Comparison of ENCODE assay signal across 8 cellular contexts in the genomic region with DNA sequence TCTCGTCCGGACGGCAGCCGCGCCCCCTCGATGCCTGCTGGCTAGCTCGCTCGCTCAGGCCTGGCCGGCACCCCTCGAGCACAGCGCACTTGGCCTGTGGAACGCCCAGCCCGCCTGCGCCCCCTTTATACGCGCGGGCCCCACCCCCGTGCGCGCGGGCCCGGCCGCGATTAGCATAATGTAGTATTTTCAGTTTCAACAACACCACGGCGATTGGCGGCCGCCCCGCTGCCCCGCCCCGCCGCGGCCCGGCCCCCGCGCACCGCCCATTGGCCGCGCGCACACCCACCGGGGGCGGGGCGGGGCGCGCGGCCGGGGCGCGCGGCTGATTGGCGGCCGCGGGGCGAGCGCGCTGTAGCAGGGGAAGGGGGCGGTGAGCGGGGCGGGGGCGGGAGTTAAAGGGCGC. TPM values are rescaled to one million over a fixed set of nuclear protein-coding genes. Genes with fewer than 3 reads are reported as not detected.
DNase-seq lines count a peak whose midpoint lies in the region; ATAC-seq and TF ChIP-seq lines count a peak whose summit lies in the region.

CDKN1C (minus strand) TSS at position 100 of the 406 bp plus-strand sequence. CDS start 319 bp downstream, outside the sequence.

- CTCF ChIA-PET in RWPE1 (lab: Yijun Ruan, JAX) = interaction anchor here (0.6 to 12.4 kb wide), 5 partner anchors 11 to 581 kb away, joined by 3 to 324 read pairs (median 4); partner anchors contain the start of gene PHLDA2

- H3K4me3 ChIP-seq in HUES6 (ENCODE audit: low read depth, low read length) (peak within 1 kb of the TSS; percentile 68), neuron (ENCODE audit: low read length) (peak within 1 kb of the TSS; percentile 78)

- H3K27ac ChIP-seq in HUES6 (ENCODE audit: low read depth, low read length) = no peak within 1 kb of the TSS; the same call in 1 of the 2 replicates
- peak within 1 kb of the TSS; percentile 67 for H3K27ac ChIP-seq in RWPE1
- H3K27ac ChIP-seq in foreskin keratinocyte = no peak within 1 kb of the TSS

- H3K9ac ChIP-seq in HUES6 (ENCODE audit: low read length) = peak within 1 kb of the TSS; percentile 77

- H2AFZ ChIP-seq in neuron (ENCODE audit: low read depth, low read length) = no peak within 1 kb of the TSS

- peak; percentile 81 for DNase-seq in COLO829 (ENCODE audit: low spot score)
- peak; percentile 89 for DNase-seq in RWPE1 (ENCODE audit: low spot score)
- DNase-seq in activated gamma-delta T cell treated with anti-CD3 and anti-CD28 coated beads, Interleukin-2, amount 50 U/mL, for 16 hours (ENCODE audit: low read depth) = peak; percentile 72
- peak in 1 of 2 donors; percentile 58 for DNase-seq in foreskin keratinocyte
- peak; percentile 41 for DNase-seq in stromal cell of bone marrow (ENCODE audit: low read depth)

- POLR2A ChIA-PET in RWPE1 (lab: Yijun Ruan, JAX; ENCODE audit: low non-redundant PET) = interaction anchor here (0.8 kb wide), 1 partner anchor 48 kb away, joined by 3 read pairs; no protein-coding TSS in a partner anchor

- H3K4me1 ChIP-seq in HUES6 (ENCODE audit: control insufficient read depth, insufficient read depth, low read length) (peaks cover 27% of the 10 kb centered on the region), foreskin keratinocyte (no peaks in the 10 kb centered on the region), neuron (ENCODE audit: insufficient read depth, low read length) (peaks cover 18% of the 10 kb centered on the region)

- H3K36me3 ChIP-seq in HUES6 (ENCODE audit: control insufficient read depth, insufficient read depth, low read length) (no peaks in the 10 kb centered on the region), neuron (ENCODE audit: insufficient read depth, low read length) (no peaks in the 10 kb centered on the region)

- no peaks in the 10 kb centered on the region for H3K9me3 ChIP-seq in HUES6 (ENCODE audit: control insufficient read depth, insufficient read depth, low read depth, low read length)
- no peaks in the 10 kb centered on the region for H3K9me3 ChIP-seq in neuron (ENCODE audit: low read length)

- ATAC-seq in GM21447 (IDR thresholded peaks at IDR 0.05; ENCODE audit: unreplicated experiment) = peak; percentile 74
- peak; percentile 68 for ATAC-seq in foreskin keratinocyte

- TF ChIP-seq CTCF in RWPE1 (conservative IDR thresholded peaks at IDR 0.05; ENCODE audit: low read depth) (no peak), foreskin keratinocyte (conservative IDR thresholded peaks at IDR 0.05) (no peak)

- peaks cover 63% of the 10 kb centered on the region for H3K27me3 ChIP-seq in HUES6 (ENCODE audit: control insufficient read depth, insufficient read depth, low read length)
- H3K27me3 ChIP-seq in foreskin keratinocyte = peaks cover 34% of the 10 kb centered on the region
- H3K27me3 ChIP-seq in neuron (ENCODE audit: insufficient read depth, low read length) = peaks cover 21% of the 10 kb centered on the region

RNA-seq across cellular contexts. Expression of gene CDKN1C, which starts in this region (rescaled TPM):
- 2.4 and 3.2 TPM in 2 replicates for total RNA-seq in foreskin keratinocyte
- 2.6 and 2.8 TPM in 2 replicates for polyA plus RNA-seq in foreskin keratinocyte
